ENCODE assay signal across 9 cellular contexts in genomic region chr4:186726150-186726439, GRCh38. TPM values are rescaled to one million over a fixed set of nuclear protein-coding genes. Genes with fewer than 3 reads are reported as not detected.
DNase-seq lines count a peak whose midpoint lies in the region; ATAC-seq and TF ChIP-seq lines count a peak whose summit lies in the region.
"Had no signal": no experiment of that assay in that cellular context is flagged by ENCODE, and none has a peak within 500 bp of the region (broad histone marks: within the 10 kb centered on the region; RNA-seq: fewer than 3 reads in every experiment).

No MANE protein-coding gene starts in this region.

- peak overlapping the region; percentile 97 for H3K4me3 Mint-ChIP-seq in nephron progenitor cell
- H3K4me3 Mint-ChIP-seq: central memory CD8-positive, alpha-beta T cell had no signal

- H3K9me3 Mint-ChIP-seq in nephron progenitor cell = no peaks in the 10 kb centered on the region
- H3K9me3 Mint-ChIP-seq: central memory CD8-positive, alpha-beta T cell had no signal

- ATAC-seq in activated CD4-positive, CD25-positive, alpha-beta regulatory T cell treated with anti-CD3 and anti-CD28 coated beads, Interleukin-2, amount 50 U/mL, for 24 hours = no peak

- TF ChIP-seq CTCF in LNCaP clone FGC (IDR thresholded peaks at IDR 0.05; ENCODE audit: control insufficient read depth, extremely low read depth, insufficient read depth) = no peak
- no peak for TF ChIP-seq CTCF in epithelial cell of proximal tubule (conservative IDR thresholded peaks at IDR 0.05; ENCODE audit: low read depth, low read length)
- no peak for TF ChIP-seq CTCF in nephron progenitor cell (IDR thresholded peaks at IDR 0.05)

- H3K36me3 Mint-ChIP-seq in nephron progenitor cell (ENCODE audit: low read depth) = no peaks in the 10 kb centered on the region

- H3K27ac Mint-ChIP-seq in nephron progenitor cell = peak overlapping the region; percentile 80

- peak overlapping the region; percentile 83 for H3K4me3 ChIP-seq in LNCaP clone FGC (ENCODE audit: low read depth, low read length)
- peak overlapping the region; percentile 75 for H3K4me3 ChIP-seq in epithelial cell of proximal tubule (ENCODE audit: low read depth, low read length)

- peaks cover 32% of the 10 kb centered on the region for H3K4me1 Mint-ChIP-seq in nephron progenitor cell
- H3K4me1 Mint-ChIP-seq: central memory CD8-positive, alpha-beta T cell had no signal

- peak; percentile 40 for DNase-seq in AG08396 (ENCODE audit: low spot score)
- DNase-seq in LNCaP clone FGC (ENCODE audit: low read depth) = no peak
- DNase-seq in epithelial cell of proximal tubule (ENCODE audit: low read depth) = no peak
- no peak for DNase-seq in nephron progenitor cell
- DNase-seq in cortex of kidney (lab: John Stamatoyannopoulos, UW) = no peak
- DNase-seq in activated CD8-positive, alpha-beta memory T cell treated with anti-CD3 and anti-CD28 coated beads, Interleukin-2, amount 50 U/mL, for 48 hours = no peak
- DNase-seq in NCI-H2171 treated with DMSO at 0.1 percent for 48 hours (lab: John Stamatoyannopoulos, UW) = no peak

- peaks cover 10% of the 10 kb centered on the region for H3K27me3 Mint-ChIP-seq in nephron progenitor cell (ENCODE audit: low read depth, poor library complexity)

RNA-seq across cellular contexts. Expression of gene FAT1, which starts 2.4 kb away (rescaled TPM):
- total RNA-seq in epithelial cell of proximal tubule = 109 and 178 TPM in 2 replicates
